Comparison of ENCODE assay signal across 18 cellular contexts in genomic region chr10:35667270-35667889, GRCh38.
"Had no signal": no experiment of that assay in that cellular context is flagged by ENCODE, and none has a peak within 500 bp of the region (broad histone marks: within the 10 kb centered on the region; RNA-seq: fewer than 3 reads in every experiment).

No MANE protein-coding gene starts in this region.

- H3K36me3 ChIP-seq: colonic mucosa, gastrocnemius medialis, neutrophil, right atrium auricular region, thyroid gland, upper lobe of right lung, vagina had no signal

- H3K27ac ChIP-seq: colonic mucosa, gastrocnemius medialis, neutrophil, right atrium auricular region, thyroid gland, upper lobe of right lung, vagina had no signal

- H3K4me3 ChIP-seq: colonic mucosa, gastrocnemius medialis, lung, right atrium auricular region, thyroid gland, upper lobe of right lung, vagina had no signal

- H3K9me3 ChIP-seq: colonic mucosa, gastrocnemius medialis, neutrophil, right atrium auricular region, thyroid gland, upper lobe of right lung, vagina had no signal

- H3K4me1 Mint-ChIP-seq: nephron had no signal

- H3K27ac Mint-ChIP-seq: nephron had no signal

- H3K4me1 ChIP-seq: colonic mucosa, gastrocnemius medialis, right atrium auricular region, thyroid gland, upper lobe of right lung, vagina had no signal

- H3K4me3 Mint-ChIP-seq: naive B cell had no signal

- ATAC-seq: gastrocnemius medialis, left cardiac atrium, left ventricle myocardium superior, upper lobe of right lung had no signal

- FAIRE-seq: kidney, small intestine had no signal

- H3K27me3 ChIP-seq: colonic mucosa, gastrocnemius medialis, neutrophil, right atrium auricular region, thyroid gland, upper lobe of right lung, vagina had no signal

- H3K36me3 Mint-ChIP-seq: naive B cell had no signal

- DNase-seq: colonic mucosa; dermis blood vessel endothelial cell; gastrocnemius medialis; kidney; left cardiac atrium; left ventricle myocardium superior; mesendoderm; naive B cell; small intestine; stimulated activated CD4-positive, alpha-beta T cell treated with anti-CD3 and anti-CD28 coated beads, Interleukin-12 subunit alpha, Interleukin-12 subunit beta, amount 100 ng/mL, for 4 hours; stimulated activated naive CD4-positive, alpha-beta T cell treated with Interleukin-2 at 50 U/mL for 16 hours; thyroid gland; upper lobe of right lung had no signal
